17 cellular contexts compared by ENCODE assay signal in the genomic region with DNA sequence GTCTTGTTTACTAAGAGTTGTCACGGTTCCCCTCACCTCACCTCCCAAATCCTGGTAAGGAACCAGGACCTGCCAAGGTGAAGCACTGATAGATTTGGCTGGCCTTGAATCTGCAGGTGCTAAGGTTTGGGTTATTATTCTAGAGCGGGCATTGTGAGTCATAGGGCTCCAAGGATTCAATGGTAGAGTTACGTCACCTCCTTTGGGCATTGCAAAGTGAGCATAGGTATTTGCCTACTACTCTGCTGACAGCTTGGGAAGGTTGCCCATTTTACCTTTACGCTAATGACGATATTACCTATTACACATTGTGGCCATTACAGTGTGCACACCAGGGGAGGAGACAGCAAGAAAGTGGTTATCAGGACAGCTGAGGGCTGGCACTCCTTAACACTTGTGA. TPM values are rescaled to one million over a fixed set of nuclear protein-coding genes. Genes with fewer than 3 reads are reported as not detected.
A peak's percentile ranks its signal among the peaks of the same experiment; 100 is the strongest.
DNase-seq lines count a peak whose midpoint lies in the region; ATAC-seq, FAIRE-seq and TF ChIP-seq lines count a peak whose summit lies in the region.
"Had no signal": no experiment of that assay in that cellular context is flagged by ENCODE, and none has a peak within 500 bp of the region (broad histone marks: within the 10 kb centered on the region; RNA-seq: fewer than 3 reads in every experiment).

No MANE protein-coding gene starts in this region.

- ATAC-seq in activated CD4-positive, alpha-beta T cell treated with anti-CD3 and anti-CD28 coated beads for 36 hours, result no peak
- ATAC-seq: GM12878 had no signal

- H3K9me3 Mint-ChIP-seq in MCF 10A (ENCODE audit: unreplicated experiment), result no peaks in the 10 kb centered on the region
- H3K9me3 Mint-ChIP-seq in activated CD4-positive, alpha-beta T cell treated with anti-CD3 and anti-CD28 coated beads for 36 hours (ENCODE audit: low read depth), result no peaks in the 10 kb centered on the region

- H3K9ac ChIP-seq in mammary epithelial cell (ENCODE audit: insufficient read depth, low read length) (no peak overlapping the region), keratinocyte (ENCODE audit: control insufficient read depth, extremely low read depth, insufficient read depth, low read length) (no peak overlapping the region)

- POLR2A ChIA-PET in MCF 10A (lab: Yijun Ruan, JAX), result no interaction called here
- POLR2A ChIA-PET in activated CD4-positive, alpha-beta T cell treated with anti-CD3 and anti-CD28 coated beads for 36 hours (lab: Charles Lee), result no interaction called here

- H3K9me3 ChIP-seq in breast epithelium (no peaks in the 10 kb centered on the region), mammary epithelial cell (replicated peaks; ENCODE audit: insufficient read depth, low read length) (no peaks in the 10 kb centered on the region), keratinocyte (ENCODE audit: control insufficient read depth, low read depth, low read length) (no peaks in the 10 kb centered on the region)
- H3K9me3 ChIP-seq: Caco-2 had no signal

- H3K27me3 ChIP-seq in breast epithelium, result no peaks in the 10 kb centered on the region
- no peaks in the 10 kb centered on the region for H3K27me3 ChIP-seq in mammary epithelial cell (ENCODE audit: insufficient read depth, low read length)
- H3K27me3 ChIP-seq in keratinocyte (ENCODE audit: control insufficient read depth, extremely low read depth, insufficient read depth, low read length), result no peaks in the 10 kb centered on the region

- H3K4me2 ChIP-seq in mammary epithelial cell (ENCODE audit: insufficient read depth, low read depth, low read length) (no peak overlapping the region), keratinocyte (ENCODE audit: control insufficient read depth, extremely low read depth, insufficient read depth, low read depth, low read length) (no peak overlapping the region)

- no peaks in the 10 kb centered on the region for H4K20me1 ChIP-seq in mammary epithelial cell (ENCODE audit: insufficient read depth, low read length)
- no peaks in the 10 kb centered on the region for H4K20me1 ChIP-seq in keratinocyte (ENCODE audit: control insufficient read depth, extremely low read depth, insufficient read depth, low read length)

- H3K4me3 ChIP-seq in breast epithelium (no peak overlapping the region), mammary epithelial cell (replicated peaks in 1 of 3; ENCODE audit: insufficient read depth in 1 of 3, low read depth in 2 of 3, low read length in 3 of 3) (no peak overlapping the region), keratinocyte (ENCODE audit: control insufficient read depth in 2 of 3, extremely low read depth in 1 of 3, insufficient read depth in 2 of 3, low read depth in 1 of 3, low read length in 3 of 3) (no peak overlapping the region)
- H3K4me3 ChIP-seq: GM12878 had no signal

- H3K4me1 Mint-ChIP-seq in MCF 10A (ENCODE audit: insufficient read depth, unreplicated experiment), result peaks cover 22% of the 10 kb centered on the region
- H3K4me1 Mint-ChIP-seq in activated CD4-positive, alpha-beta T cell treated with anti-CD3 and anti-CD28 coated beads for 36 hours, result no peaks in the 10 kb centered on the region

- no peaks in the 10 kb centered on the region for H3K9me1 ChIP-seq in keratinocyte (ENCODE audit: control insufficient read depth, extremely low read depth, insufficient read depth, low read length)

- BruUV-seq in MCF 10A (replicated peaks; lab: Mats Ljungman, UMichigan), result no TSS peak
- BruUV-seq in mammary epithelial cell (replicated peaks; lab: Mats Ljungman, UMichigan), result no TSS peak

- H3K27me3 Mint-ChIP-seq in MCF 10A (ENCODE audit: insufficient read depth, unreplicated experiment), result no peaks in the 10 kb centered on the region
- peaks cover 14% of the 10 kb centered on the region for H3K27me3 Mint-ChIP-seq in activated CD4-positive, alpha-beta T cell treated with anti-CD3 and anti-CD28 coated beads for 36 hours

- no peak overlapping the region for H2AFZ ChIP-seq in mammary epithelial cell (ENCODE audit: low read depth, low read length)
- H2AFZ ChIP-seq in keratinocyte (ENCODE audit: control insufficient read depth, low read length), result no peak overlapping the region

- H3K79me2 ChIP-seq in mammary epithelial cell (ENCODE audit: insufficient read depth, low read length) (peaks cover 46% of the 10 kb centered on the region), keratinocyte (ENCODE audit: control insufficient read depth, insufficient read depth, low read length) (no peaks in the 10 kb centered on the region)

- H3K36me3 Mint-ChIP-seq in MCF 10A (ENCODE audit: insufficient read depth, unreplicated experiment), result no peaks in the 10 kb centered on the region
- no peaks in the 10 kb centered on the region for H3K36me3 Mint-ChIP-seq in activated CD4-positive, alpha-beta T cell treated with anti-CD3 and anti-CD28 coated beads for 36 hours (ENCODE audit: low read depth)

- TF ChIP-seq CTCF in MCF 10A (IDR thresholded peaks at IDR 0.05; ENCODE audit: unreplicated experiment), result no peak
- TF ChIP-seq CTCF in breast epithelium (IDR thresholded peaks at IDR 0.05), result no peak
- TF ChIP-seq CTCF in mammary epithelial cell (conservative IDR thresholded peaks at IDR 0.05 in 1 of 2, IDR thresholded peaks at IDR 0.05 in 1 of 2; ENCODE audit: extremely low read depth in 1 of 2, insufficient read depth in 1 of 2, low read depth in 1 of 2, low read length in 2 of 2), result no peak
- TF ChIP-seq CTCF in keratinocyte (optimal IDR thresholded peaks at IDR 0.05 in 1 of 3, IDR thresholded peaks at IDR 0.05 in 1 of 3, conservative IDR thresholded peaks at IDR 0.05 in 1 of 3; ENCODE audit: extremely low read depth in 1 of 3, insufficient read depth in 2 of 3, low read length in 3 of 3), result no peak
- TF ChIP-seq CTCF in GM10266 (IDR thresholded peaks at IDR 0.05; ENCODE audit: control insufficient read depth, insufficient read depth, low read depth, missing control alignments), result no peak

- H3K4me1 ChIP-seq in breast epithelium (peaks cover 0 to 6% of the 10 kb centered on the region in 2 donors), mammary epithelial cell (ENCODE audit: insufficient read depth, low read length) (peaks cover 17% of the 10 kb centered on the region), keratinocyte (ENCODE audit: control insufficient read depth, extremely low read depth, insufficient read depth, low read length) (peaks cover 12% of the 10 kb centered on the region)

- TF ChIP-seq POLR2A in breast epithelium (IDR thresholded peaks at IDR 0.05), result no peak

- DNase-seq in MCF 10A (ENCODE audit: unreplicated experiment) (peak; percentile 96), breast epithelium (ENCODE audit: low spot score in 2 of 2) (no peak), mammary epithelial cell (peak; percentile 86), keratinocyte (ENCODE audit: low read depth, low spot score) (peak; percentile 59), SKM-1 treated with dmso at 0.1 percent for 144 hours (lab: John Stamatoyannopoulos, UW; ENCODE audit: unreplicated experiment) (no peak), COLO668 (lab: John Stamatoyannopoulos, UW; ENCODE audit: unreplicated experiment) (no peak), GM10266 (ENCODE audit: extremely low spot score) (no peak)
- DNase-seq in activated CD4-positive, alpha-beta T cell treated with anti-CD3 and anti-CD28 coated beads for 36 hours, result no peak
- DNase-seq: Caco-2, HCEC 1CT, IMR-90, NCI-H2171 treated with DMSO at 0.1 percent for 48 hours, NCI-H510A had no signal

- peak overlapping the region; percentile 40 for H3K27ac Mint-ChIP-seq in MCF 10A (ENCODE audit: low read depth, unreplicated experiment)
- no peak overlapping the region for H3K27ac Mint-ChIP-seq in activated CD4-positive, alpha-beta T cell treated with anti-CD3 and anti-CD28 coated beads for 36 hours

- 31% methylated on average over 5 of the region's 5 CpGs for WGBS in mammary epithelial cell (ENCODE audit: low coverage, missing lambda C conversion rate)

- in situ Hi-C loops in mammary epithelial cell (cut with MboI; ENCODE audit: low sequenced_read_pairs in 2 of 2), result no loop called here

- H3K27ac ChIP-seq in breast epithelium (no peak overlapping the region), mammary epithelial cell (ENCODE audit: insufficient read depth, low read depth, low read length) (no peak overlapping the region), keratinocyte (ENCODE audit: control insufficient read depth, insufficient read depth, low read length) (no peak overlapping the region)
- H3K27ac ChIP-seq: C4-2B had no signal

- dilution Hi-C loops in mammary epithelial cell (cut with HindIII; ENCODE audit: low sequenced_read_pairs) (no loop called here), keratinocyte (cut with MboI; ENCODE audit: extremely low pct_ligation_motif_present, low sequenced_read_pairs) (no loop called here)

- no peak overlapping the region for H3K4me3 Mint-ChIP-seq in MCF 10A (ENCODE audit: unreplicated experiment)
- H3K4me3 Mint-ChIP-seq in activated CD4-positive, alpha-beta T cell treated with anti-CD3 and anti-CD28 coated beads for 36 hours, result no peak overlapping the region

- intact Hi-C loops in MCF 10A (cut with micrococcal nuclease) (loop anchor here (10.0 kb wide), 1 partner anchor 55 kb away; a partner anchor contains a TSS), breast epithelium (cut with DNase I; ENCODE audit: low total_unique reads) (no loop called here), mammary epithelial cell (cut with micrococcal nuclease) (loop anchor here (10.0 kb wide), 1 partner anchor 475 kb away; no protein-coding TSS in a partner anchor)
- intact Hi-C loops in activated CD4-positive, alpha-beta T cell treated with anti-CD3 and anti-CD28 coated beads for 36 hours (cut with DNase I, micrococcal nuclease), result no loop called here

- H3K36me3 ChIP-seq in breast epithelium (no peaks in the 10 kb centered on the region), mammary epithelial cell (ENCODE audit: insufficient read depth, low read length) (peaks cover 6% of the 10 kb centered on the region), keratinocyte (ENCODE audit: control insufficient read depth in 2 of 2, extremely low read depth in 1 of 2, insufficient read depth in 2 of 2, low read length in 2 of 2) (peaks cover 0 to 3% of the 10 kb centered on the region in 2 experiments)

- CTCF ChIA-PET in MCF 10A (lab: Yijun Ruan, JAX) (no interaction called here), mammary epithelial cell (lab: Charles Lee; ENCODE audit: low non-redundant PET) (no interaction called here)
- CTCF ChIA-PET in activated CD4-positive, alpha-beta T cell treated with anti-CD3 and anti-CD28 coated beads for 36 hours (lab: Charles Lee), result no interaction called here

- FAIRE-seq in keratinocyte (lab: Jason Lieb, UNC), result peak; percentile 97
- FAIRE-seq: A204.1, GM12878, GM18507 had no signal

RNA-seq across cellular contexts. Expression of a gene that starts 59.3 kb away (rescaled TPM):
- 4.8 and 4.9 TPM in 2 replicates for total RNA-seq in MCF 10A (2022)
- total RNA-seq in breast epithelium, result 10 to 100 TPM; 26.2 to 40.1 (median 37.0) TPM
- 10 to 100 TPM; 23.2 to 34.7 TPM for total RNA-seq in mammary epithelial cell
- polyA plus RNA-seq in mammary epithelial cell, result 7.4 TPM
- polyA minus RNA-seq in mammary epithelial cell, result 12.7 TPM
- 2.1 to 7.3 TPM (median 3.3 TPM) in 3 replicates for polyA plus RNA-seq in keratinocyte
- 2.4 TPM for polyA plus RNA-seq in keratinocyte (2011; ENCODE audit: low read depth)
- 1.7 and 2.6 TPM in 2 replicates for polyA plus RNA-seq in keratinocyte (2011; cell fraction: cytosol; rRNA removed)
- polyA plus RNA-seq in keratinocyte (2011; cell fraction: nucleus; rRNA removed), result 5.8 and 6.5 TPM in 2 replicates
- 1.7 and 4.4 TPM in 2 replicates for polyA plus RNA-seq in keratinocyte (2012; ENCODE audit: low replicate concordance)
- 5.2 to 11.3 TPM (median 11.2 TPM) in 3 replicates for polyA minus RNA-seq in keratinocyte
- polyA minus RNA-seq in keratinocyte (2011; cell fraction: cytosol; rRNA and poly(A)+ RNA removed), result 2.9 TPM
- polyA minus RNA-seq in keratinocyte (2011; cell fraction: nucleus; rRNA and poly(A)+ RNA removed), result 9.7 and 20.0 TPM in 2 replicates
- 1 to 10 TPM; 6.3 to 6.6 TPM for total RNA-seq in activated CD4-positive, alpha-beta T cell treated with anti-CD3 and anti-CD28 coated beads for 36 hours

Comparison
In these comparisons a context has a peak if more than half of its experiments do, and no peak if none do; other contexts are left out.
1. DNase-seq: peak in MCF 10A (single experiment), mammary epithelial cell (single experiment) and keratinocyte (single experiment); none in breast epithelium (0 of 2), activated CD4-positive, alpha-beta T cell treated with anti-CD3 and anti-CD28 coated beads for 36 hours (single experiment), SKM-1 treated with dmso at 0.1 percent for 144 hours (single experiment), COLO668 (single experiment) and GM10266 (single experiment).
2. intact Hi-C loops: an anchor here in MCF 10A (10.0 kb wide) and mammary epithelial cell (10.0 kb wide); none called in breast epithelium and activated CD4-positive, alpha-beta T cell treated with anti-CD3 and anti-CD28 coated beads for 36 hours.